In genomic region chr6:126437225-126437624, GRCh38 we compare ENCODE assay signal across 37 cellular contexts.
"Had no signal": no experiment of that assay in that cellular context is flagged by ENCODE, and none has a peak within 500 bp of the region (broad histone marks: within the 10 kb centered on the region; RNA-seq: fewer than 3 reads in every experiment).

No MANE protein-coding gene starts in this region.

- H3K4me3 ChIP-seq: ascending aorta, body of pancreas, breast epithelium, cardiac muscle cell had no signal

- H3K27ac ChIP-seq: ascending aorta, body of pancreas, brain microvascular endothelial cell, breast epithelium, cardiac muscle cell had no signal

- H3K4me1 ChIP-seq: ascending aorta, breast epithelium had no signal

- H3K27me3 Mint-ChIP-seq: activated naive CD4-positive, alpha-beta T cell treated with anti-CD3 and anti-CD28 coated beads, Interleukin-2, amount 10 ng/mL, durations not matched to agents 7 days and 5 days; activated naive CD4-positive, alpha-beta T cell treated with anti-CD3 and anti-CD28 coated beads, Interleukin-2, amount 50 U/mL, for 24 hours; activated naive CD8-positive, alpha-beta T cell; activated naive CD8-positive, alpha-beta T cell treated with anti-CD3 and anti-CD28 coated beads, Interleukin-2, amount 50 U/mL, for 24 hours; activated T-cell treated with anti-CD3 and anti-CD28 coated beads, Interleukin-2, amount 50 U/mL, for 24 hours; activated T-helper 17 cell treated with anti-CD3 and anti-CD28 coated beads, Interleukin-2, amount 50 U/mL, for 72 hours; brain; central memory CD8-positive, alpha-beta T cell had no signal

- DNase-seq: activated effector memory CD4-positive, alpha-beta T cell treated with anti-CD3 and anti-CD28 coated beads, Interleukin-2, amount 50 U/mL, for 16 hours; activated effector memory CD4-positive, alpha-beta T cell treated with Interleukin-2 at 50 U/mL for 16 hours; activated gamma-delta T cell; activated gamma-delta T cell treated with Interleukin-2 at 50 U/mL for 16 hours; activated naive CD4-positive, alpha-beta T cell; activated naive CD4-positive, alpha-beta T cell treated with anti-CD3 and anti-CD28 coated beads for 36 hours; activated naive CD4-positive, alpha-beta T cell treated with anti-CD3 and anti-CD28 coated beads, Interleukin-2, amount 10 ng/mL, durations not matched to agents 7 days and 5 days; activated naive CD4-positive, alpha-beta T cell treated with anti-CD3 and anti-CD28 coated beads, Interleukin-2, amount 50 U/mL, for 16 hours; activated naive CD4-positive, alpha-beta T cell treated with Interleukin-2 at 50 U/mL for 16 hours; activated naive CD8-positive, alpha-beta T cell treated with anti-CD3 and anti-CD28 coated beads for 36 hours; activated naive CD8-positive, alpha-beta T cell treated with anti-CD3 and anti-CD28 coated beads, Interleukin-2, amount 10 ng/mL, durations not matched to agents 7 days and 5 days; activated naive CD8-positive, alpha-beta T cell treated with anti-CD3 and anti-CD28 coated beads, Interleukin-2, amount 50 U/mL, for 24 hours; activated T-cell treated with anti-CD3 and anti-CD28 coated beads for 4 hours; activated T-cell treated with anti-CD3 and anti-CD28 coated beads, Interleukin-2, amount 50 U/mL, for 1 hour; activated T-cell treated with anti-CD3 and anti-CD28 coated beads, Interleukin-2, amount 50 U/mL, for 24 hours; activated T-cell treated with anti-CD3 and anti-CD28 coated beads, Interleukin-2, amount 50 U/mL, for 4 hours; activated T-cell treated with anti-CD3 and anti-CD28 coated beads, Interleukin-2, amount 50 U/mL, for 48 hours; activated T-cell treated with anti-CD3 and anti-CD28 coated beads, Interleukin-2, amount 50 U/mL, for 72 hours; amniotic stem cell; amygdala; anterior cingulate cortex; brain microvascular endothelial cell; caudate nucleus; central memory CD4-positive, alpha-beta T cell; cerebellar nuclear complex had no signal

- H3K4me3 Mint-ChIP-seq: activated naive CD4-positive, alpha-beta T cell treated with anti-CD3 and anti-CD28 coated beads for 36 hours; activated naive CD4-positive, alpha-beta T cell treated with anti-CD3 and anti-CD28 coated beads, Interleukin-2, amount 10 ng/mL, durations not matched to agents 7 days and 5 days; activated naive CD4-positive, alpha-beta T cell treated with anti-CD3 and anti-CD28 coated beads, Interleukin-2, amount 50 U/mL, for 24 hours; activated naive CD8-positive, alpha-beta T cell; activated naive CD8-positive, alpha-beta T cell treated with anti-CD3 and anti-CD28 coated beads for 36 hours; activated naive CD8-positive, alpha-beta T cell treated with anti-CD3 and anti-CD28 coated beads, Interleukin-2, amount 10 ng/mL, durations not matched to agents 7 days and 5 days; activated naive CD8-positive, alpha-beta T cell treated with anti-CD3 and anti-CD28 coated beads, Interleukin-2, amount 50 U/mL, for 24 hours; activated T-cell treated with anti-CD3 and anti-CD28 coated beads, Interleukin-2, amount 50 U/mL, for 24 hours; activated T-cell treated with anti-CD3 and anti-CD28 coated beads, Interleukin-2, amount 50 U/mL, for 4 hours; activated T-cell treated with anti-CD3 and anti-CD28 coated beads, Interleukin-2, amount 50 U/mL, for 72 hours; activated T-helper 1 cell treated with anti-CD3 and anti-CD28 coated beads, Interleukin-12 subunit alpha, Interleukin-12 subunit beta, Interleukin-2, Interleukin-4 antibody, amounts not matched to agents 30 ng/mL and 10 ng/mL and 1 ng/mL, durations not matched to agents 14 hours and 24 hours and 36 hours; activated T-helper 17 cell treated with anti-CD3 and anti-CD28 coated beads, Interleukin-2, amount 50 U/mL, for 72 hours; brain; central memory CD8-positive, alpha-beta T cell had no signal

- H3K9me3 ChIP-seq: ascending aorta, body of pancreas, breast epithelium had no signal

- H3K36me3 ChIP-seq: ascending aorta, brain microvascular endothelial cell, breast epithelium, cardiac muscle cell had no signal

- H3K4me1 Mint-ChIP-seq: activated naive CD4-positive, alpha-beta T cell treated with anti-CD3 and anti-CD28 coated beads, Interleukin-2, amount 10 ng/mL, durations not matched to agents 7 days and 5 days; activated naive CD4-positive, alpha-beta T cell treated with anti-CD3 and anti-CD28 coated beads, Interleukin-2, amount 50 U/mL, for 24 hours; activated naive CD8-positive, alpha-beta T cell treated with anti-CD3 and anti-CD28 coated beads for 36 hours; activated naive CD8-positive, alpha-beta T cell treated with anti-CD3 and anti-CD28 coated beads, Interleukin-2, amount 10 ng/mL, durations not matched to agents 7 days and 5 days; activated naive CD8-positive, alpha-beta T cell treated with anti-CD3 and anti-CD28 coated beads, Interleukin-2, amount 50 U/mL, for 24 hours; activated T-helper 17 cell treated with anti-CD3 and anti-CD28 coated beads, Interleukin-2, amount 50 U/mL, for 72 hours; brain; central memory CD8-positive, alpha-beta T cell had no signal

- H3K27ac Mint-ChIP-seq: activated naive CD4-positive, alpha-beta T cell treated with anti-CD3 and anti-CD28 coated beads for 36 hours; activated naive CD4-positive, alpha-beta T cell treated with anti-CD3 and anti-CD28 coated beads, Interleukin-2, amount 10 ng/mL, durations not matched to agents 7 days and 5 days; activated naive CD4-positive, alpha-beta T cell treated with anti-CD3 and anti-CD28 coated beads, Interleukin-2, amount 50 U/mL, for 24 hours; activated naive CD4-positive, alpha-beta T cell treated with anti-CD3 and anti-CD28 coated beads, Interleukin-2, amount 50 U/mL, for 72 hours; activated naive CD8-positive, alpha-beta T cell; activated naive CD8-positive, alpha-beta T cell treated with anti-CD3 and anti-CD28 coated beads for 36 hours; activated naive CD8-positive, alpha-beta T cell treated with anti-CD3 and anti-CD28 coated beads, Interleukin-2, amount 10 ng/mL, durations not matched to agents 7 days and 5 days; activated naive CD8-positive, alpha-beta T cell treated with anti-CD3 and anti-CD28 coated beads, Interleukin-2, amount 50 U/mL, for 24 hours; activated T-cell treated with anti-CD3 and anti-CD28 coated beads, Interleukin-2, amount 50 U/mL, for 24 hours; activated T-cell treated with anti-CD3 and anti-CD28 coated beads, Interleukin-2, amount 50 U/mL, for 72 hours; activated T-helper 1 cell treated with anti-CD3 and anti-CD28 coated beads, Interleukin-12 subunit alpha, Interleukin-12 subunit beta, Interleukin-2, Interleukin-4 antibody, amounts not matched to agents 30 ng/mL and 10 ng/mL and 1 ng/mL, durations not matched to agents 14 hours and 24 hours and 36 hours; activated T-helper 17 cell treated with anti-CD3 and anti-CD28 coated beads, Interleukin-2, amount 50 U/mL, for 72 hours; activated T-helper 2 cell treated with anti-CD3 and anti-CD28 coated beads, Interferon-gamma antibody, Interleukin-2, Interleukin-4, amounts not matched to agents 10 μg/mL and 5 μg/mL and 100 μg/mL, durations not matched to agents 14 hours and 24 hours and 36 hours; brain had no signal

- ATAC-seq: activated naive CD4-positive, alpha-beta T cell treated with anti-CD3 and anti-CD28 coated beads, Interleukin-2, amount 50 U/mL, for 72 hours; activated naive CD8-positive, alpha-beta T cell treated with anti-CD3 and anti-CD28 coated beads, Interleukin-2, amount 50 U/mL, for 24 hours; activated T-cell treated with anti-CD3 and anti-CD28 coated beads, Interleukin-2, amount 50 U/mL, for 4 hours; activated T-cell treated with anti-CD3 and anti-CD28 coated beads, Interleukin-2, amount 50 U/mL, for 72 hours; activated T-helper 17 cell treated with anti-CD3 and anti-CD28 coated beads, Interleukin-2, amount 50 U/mL, for 72 hours; body of pancreas had no signal

- H3K36me3 Mint-ChIP-seq: activated naive CD4-positive, alpha-beta T cell treated with anti-CD3 and anti-CD28 coated beads, Interleukin-2, amount 10 ng/mL, durations not matched to agents 7 days and 5 days; activated naive CD4-positive, alpha-beta T cell treated with anti-CD3 and anti-CD28 coated beads, Interleukin-2, amount 50 U/mL, for 24 hours; activated naive CD4-positive, alpha-beta T cell treated with anti-CD3 and anti-CD28 coated beads, Interleukin-2, amount 50 U/mL, for 72 hours; activated naive CD8-positive, alpha-beta T cell; activated naive CD8-positive, alpha-beta T cell treated with anti-CD3 and anti-CD28 coated beads for 36 hours; activated naive CD8-positive, alpha-beta T cell treated with anti-CD3 and anti-CD28 coated beads, Interleukin-2, amount 10 ng/mL, durations not matched to agents 7 days and 5 days; brain had no signal

- H3K27me3 ChIP-seq: ascending aorta, body of pancreas, brain microvascular endothelial cell, breast epithelium, cardiac muscle cell had no signal
